15 cellular contexts compared by ENCODE assay signal in genomic region chr1:55604749-55605148, GRCh38.
"Had no signal": no experiment of that assay in that cellular context is flagged by ENCODE, and none has a peak within 500 bp of the region (broad histone marks: within the 10 kb centered on the region; RNA-seq: fewer than 3 reads in every experiment).

No MANE protein-coding gene starts in this region.

- FAIRE-seq: bronchial epithelial cell, endometrium had no signal

- DNase-seq: activated B cell treated with CpG ODN at 0.5 μM for 24 hours; activated CD4-positive, alpha-beta T cell treated with anti-CD3 and anti-CD28 coated beads, Interleukin-2, amount 10 ng/mL, durations not matched to agents 7 days and 5 days; activated CD8-positive, alpha-beta memory T cell treated with anti-CD3 and anti-CD28 coated beads, Interleukin-2, amount 50 U/mL, for 48 hours; activated gamma-delta T cell; activated T-cell treated with anti-CD3 and anti-CD28 coated beads, Interleukin-2, amount 50 U/mL, for 72 hours; foreskin melanocyte; head of caudate nucleus; mucosa of descending colon; naive thymus-derived CD4-positive, alpha-beta T cell; stimulated activated CD4-positive, alpha-beta T cell treated with anti-CD3 and anti-CD28 coated beads, Interleukin-15, amount 100 ng/mL, for 24 hours; stimulated activated CD4-positive, alpha-beta T cell treated with anti-CD3 and anti-CD28 coated beads, Interleukin-4, amount 100 ng/mL, for 1 hour; stimulated activated naive B cell treated with anti-CD40 and anti-IgM and Interleukin-4, amounts not matched to agents 10 μg/mL and 1 μg/mL and 100 μg/mL, for 72 hours had no signal

- H3K4me3 ChIP-seq: mucosa of descending colon, skin epidermis had no signal
